In the genomic region with DNA sequence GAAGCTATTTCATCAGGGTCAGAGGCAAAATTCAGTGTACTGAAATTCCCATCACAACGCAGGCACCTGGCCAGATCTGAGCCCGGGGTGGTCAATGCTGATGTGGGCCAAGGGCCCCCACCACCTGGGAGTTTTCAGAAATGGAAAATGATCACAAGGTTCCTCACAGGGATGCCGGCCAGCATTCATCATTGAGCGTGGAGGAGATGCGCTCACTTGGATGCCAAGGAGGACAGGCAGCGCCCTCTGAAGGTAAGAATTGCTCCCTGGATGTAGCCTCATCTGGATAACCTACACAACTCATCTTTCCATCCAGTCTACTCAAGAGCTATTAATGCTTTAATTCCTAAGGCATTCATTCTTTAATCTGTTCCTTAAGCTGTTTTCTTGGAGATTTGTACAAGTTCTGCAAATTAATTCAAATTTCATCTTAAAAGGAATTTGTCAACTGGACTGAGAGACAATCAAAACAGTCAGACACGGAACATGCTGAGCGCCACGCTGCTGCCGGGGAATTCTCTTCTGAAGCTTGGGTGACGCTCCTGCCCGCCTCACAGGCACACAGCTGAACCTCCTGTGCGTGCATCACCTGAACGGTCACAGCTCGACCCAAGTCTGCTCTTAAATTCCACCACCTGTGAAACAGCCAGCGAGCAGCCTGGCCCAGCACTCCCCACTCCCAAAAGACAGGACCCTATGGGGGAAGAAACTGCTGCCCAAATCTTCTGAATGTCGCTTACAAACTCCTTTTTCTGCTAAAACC, we compare ENCODE assay signal across 11 cellular contexts.
DNase-seq lines count a peak whose midpoint lies in the region; ATAC-seq and TF ChIP-seq lines count a peak whose summit lies in the region.
"Had no signal": no experiment of that assay in that cellular context is flagged by ENCODE, and none has a peak within 500 bp of the region (broad histone marks: within the 10 kb centered on the region; RNA-seq: fewer than 3 reads in every experiment).

No MANE protein-coding gene starts in this region.

- H3K9me3 Mint-ChIP-seq in progenitor cell of endocrine pancreas (ENCODE audit: low read depth): no peaks in the 10 kb centered on the region
- peaks cover 2% of the 10 kb centered on the region for H3K9me3 Mint-ChIP-seq in activated naive CD4-positive, alpha-beta T cell treated with anti-CD3 and anti-CD28 coated beads for 36 hours
- H3K9me3 Mint-ChIP-seq: IgD-negative memory B cell had no signal

- intact Hi-C loops in activated naive CD4-positive, alpha-beta T cell treated with anti-CD3 and anti-CD28 coated beads for 36 hours (cut with micrococcal nuclease): no loop called here

- DNase-seq in G401 (ENCODE audit: low spot score) (peak; percentile 43), globus pallidus (ENCODE audit: low spot score) (peak; percentile 90), progenitor cell of endocrine pancreas (ENCODE audit: low spot score, unreplicated experiment) (peak; percentile 1), NCI-H345 treated with DMSO at 0.1 percent for 48 hours (lab: John Stamatoyannopoulos, UW; ENCODE audit: unreplicated experiment) (no peak)
- no peak for DNase-seq in activated naive CD4-positive, alpha-beta T cell treated with anti-CD3 and anti-CD28 coated beads for 36 hours
- DNase-seq in activated CD4-positive, alpha-beta T cell treated with anti-CD3 and anti-CD28 coated beads, Interleukin-2, amount 50 U/mL, for 4 hours: no peak
- DNase-seq: T-helper 9 cell had no signal

- H3K27me3 Mint-ChIP-seq in progenitor cell of endocrine pancreas: no peaks in the 10 kb centered on the region
- no peaks in the 10 kb centered on the region for H3K27me3 Mint-ChIP-seq in activated naive CD4-positive, alpha-beta T cell treated with anti-CD3 and anti-CD28 coated beads for 36 hours (ENCODE audit: low read depth)
- H3K27me3 Mint-ChIP-seq: IgD-negative memory B cell had no signal

- H4K20me1 ChIP-seq in OCI-LY1 (ENCODE audit: insufficient read depth, low read length): no peaks in the 10 kb centered on the region

- H3K79me2 ChIP-seq in OCI-LY1 (ENCODE audit: insufficient read depth, low read length): no peaks in the 10 kb centered on the region

- H3K27ac ChIP-seq in OCI-LY1 (ENCODE audit: low read depth, low read length, poor library complexity, severe bottlenecking): no peak overlapping the region

- no peak for ATAC-seq in HG02623 (IDR thresholded peaks at IDR 0.05; ENCODE audit: unreplicated experiment)
- ATAC-seq: left colon had no signal

- no peaks in the 10 kb centered on the region for H3K36me3 ChIP-seq in OCI-LY1 (ENCODE audit: insufficient read depth, low read length)

- no peaks in the 10 kb centered on the region for H3K4me1 ChIP-seq in OCI-LY1 (ENCODE audit: insufficient read depth, low read length, severe bottlenecking)

- H3K9me3 ChIP-seq in OCI-LY1 (ENCODE audit: low read length): no peaks in the 10 kb centered on the region

- H3K9me2 ChIP-seq in OCI-LY1 (ENCODE audit: low read depth, low read length): no peaks in the 10 kb centered on the region

- no peak overlapping the region for H3K4me3 ChIP-seq in OCI-LY1 (ENCODE audit: low read depth, low read length, poor library complexity, severe bottlenecking)

- no peak overlapping the region for H3K27ac Mint-ChIP-seq in progenitor cell of endocrine pancreas
- no peak overlapping the region for H3K27ac Mint-ChIP-seq in activated naive CD4-positive, alpha-beta T cell treated with anti-CD3 and anti-CD28 coated beads for 36 hours
- H3K27ac Mint-ChIP-seq: IgD-negative memory B cell had no signal

- in situ Hi-C loops in G401 (cut with HindIII; ENCODE audit: low sequenced_read_pairs): loop anchor here (5.0 kb wide), 1 partner anchor 158 kb away; no protein-coding TSS in a partner anchor

- H3K36me3 Mint-ChIP-seq in progenitor cell of endocrine pancreas (ENCODE audit: insufficient read depth): peaks cover 9% of the 10 kb centered on the region
- peaks cover 19% of the 10 kb centered on the region for H3K36me3 Mint-ChIP-seq in activated naive CD4-positive, alpha-beta T cell treated with anti-CD3 and anti-CD28 coated beads for 36 hours (ENCODE audit: low read depth)

- no peak overlapping the region for H3K4me2 ChIP-seq in OCI-LY1 (ENCODE audit: low read length)

- no peak overlapping the region for H3K9ac ChIP-seq in OCI-LY1 (ENCODE audit: low read length)

- H3K4me3 Mint-ChIP-seq in progenitor cell of endocrine pancreas (ENCODE audit: low read depth): no peak overlapping the region
- H3K4me3 Mint-ChIP-seq in activated naive CD4-positive, alpha-beta T cell treated with anti-CD3 and anti-CD28 coated beads for 36 hours: no peak overlapping the region

- H3K4me1 Mint-ChIP-seq in progenitor cell of endocrine pancreas (ENCODE audit: low read depth): peaks cover 1% of the 10 kb centered on the region
- H3K4me1 Mint-ChIP-seq in activated naive CD4-positive, alpha-beta T cell treated with anti-CD3 and anti-CD28 coated beads for 36 hours (ENCODE audit: low read depth): peaks cover 13% of the 10 kb centered on the region

- no peaks in the 10 kb centered on the region for H3K27me3 ChIP-seq in OCI-LY1 (ENCODE audit: insufficient read depth, low read length)

- no peak overlapping the region for H2AFZ ChIP-seq in OCI-LY1 (ENCODE audit: low read length)

- TF ChIP-seq CTCF in OCI-LY1 (IDR thresholded peaks at IDR 0.05; ENCODE audit: low read length): peak; percentile 27; the same call in 1 of the 2 replicates
- TF ChIP-seq CTCF in progenitor cell of endocrine pancreas (IDR thresholded peaks at IDR 0.05; ENCODE audit: unreplicated experiment): no peak

- no peaks in the 10 kb centered on the region for H3F3A ChIP-seq in OCI-LY1 (ENCODE audit: insufficient read depth, low read length)

- CTCF ChIA-PET in activated naive CD4-positive, alpha-beta T cell treated with anti-CD3 and anti-CD28 coated beads for 36 hours (lab: Charles Lee): no interaction called here

Comparison
In these comparisons a context has a peak if more than half of its experiments do, and no peak if none do; other contexts are left out.
1. DNase-seq: peak in G401 (single experiment), globus pallidus (single experiment) and progenitor cell of endocrine pancreas (single experiment); none in NCI-H345 treated with DMSO at 0.1 percent for 48 hours (single experiment), activated naive CD4-positive, alpha-beta T cell treated with anti-CD3 and anti-CD28 coated beads for 36 hours (single experiment) and activated CD4-positive, alpha-beta T cell treated with anti-CD3 and anti-CD28 coated beads, Interleukin-2, amount 50 U/mL, for 4 hours (0 of 2).